In genomic region chr6:167479967-167480653, GRCh38 we compare ENCODE assay signal across 17 cellular contexts.
DNase-seq lines count a peak whose midpoint lies in the region; ATAC-seq, FAIRE-seq and TF ChIP-seq lines count a peak whose summit lies in the region.
"Had no signal": no experiment of that assay in that cellular context is flagged by ENCODE, and none has a peak within 500 bp of the region (broad histone marks: within the 10 kb centered on the region; RNA-seq: fewer than 3 reads in every experiment).

No MANE protein-coding gene starts in this region.

- H3K4me3 Mint-ChIP-seq in stimulated activated naive B cell treated with anti-CD40 and anti-IgM and Interleukin-4, amounts not matched to agents 10 μg/mL and 1 μg/mL and 100 μg/mL, for 72 hours, result peak overlapping the region in 1 of 2 donors; percentile 7
- H3K4me3 Mint-ChIP-seq: B cell had no signal

- intact Hi-C loops in HepG2 (cut with micrococcal nuclease; ENCODE audit: unreplicated experiment), result no loop called here
- intact Hi-C loops in mucosa of descending colon (cut with DNase I, micrococcal nuclease), result loop anchor here in 1 of 2 donors (10.0 kb wide), 1 partner anchor 415 kb away; no protein-coding TSS in a partner anchor

- no peaks in the 10 kb centered on the region for H3K36me3 Mint-ChIP-seq in stimulated activated naive B cell treated with anti-CD40 and anti-IgM and Interleukin-4, amounts not matched to agents 10 μg/mL and 1 μg/mL and 100 μg/mL, for 72 hours

- H3K36me3 ChIP-seq in OCI-LY3 (replicated peaks; ENCODE audit: low read depth, low read length) (no peaks in the 10 kb centered on the region), HepG2 (replicated peaks in 1 of 2; ENCODE audit: control insufficient read depth in 1 of 2, insufficient read depth in 2 of 2, low read length in 2 of 2) (no peaks in the 10 kb centered on the region), mucosa of descending colon (ENCODE audit: low read depth) (no peaks in the 10 kb centered on the region)

- TF ChIP-seq RAD21 in HepG2 (CRISPR knock-in tag; IDR thresholded peaks at IDR 0.05), result no peak

- H3K27ac ChIP-seq in OCI-LY3 (ENCODE audit: low read length) (no peak overlapping the region), HepG2 (ENCODE audit: extremely low read length, insufficient read depth, low read length) (no peak overlapping the region)

- peaks cover 12 to 22% of the 10 kb centered on the region in 2 donors for H3K4me1 Mint-ChIP-seq in stimulated activated naive B cell treated with anti-CD40 and anti-IgM and Interleukin-4, amounts not matched to agents 10 μg/mL and 1 μg/mL and 100 μg/mL, for 72 hours

- no peak for TF ChIP-seq EP300 in HepG2 (IDR thresholded peaks at IDR 0.05; ENCODE audit: low read depth in 2 of 2, low read length in 2 of 2)
- no peak for TF ChIP-seq EP300 in HepG2 (CRISPR knock-in tag; IDR thresholded peaks at IDR 0.05; ENCODE audit: borderline replicate concordance)

- no peak for FAIRE-seq in HepG2 (lab: Jason Lieb, UNC)
- FAIRE-seq: H54 had no signal

- H3K79me2 ChIP-seq in OCI-LY3 (ENCODE audit: low read length) (no peaks in the 10 kb centered on the region), HepG2 (ENCODE audit: insufficient read depth, low read length) (no peaks in the 10 kb centered on the region)

- H3K4me3 ChIP-seq in OCI-LY3 (ENCODE audit: low read length), result no peak overlapping the region
- no peak overlapping the region for H3K4me3 ChIP-seq in HepG2 (replicated peaks in 1 of 3; ENCODE audit: insufficient read depth in 1 of 3, low read depth in 2 of 3, low read length in 3 of 3)
- H3K4me3 ChIP-seq in mucosa of descending colon, result no peak overlapping the region
- H3K4me3 ChIP-seq: skin epidermis, testis had no signal

- no peaks in the 10 kb centered on the region for H4K20me1 ChIP-seq in OCI-LY3 (ENCODE audit: insufficient read depth, low read length)
- no peaks in the 10 kb centered on the region for H4K20me1 ChIP-seq in HepG2 (ENCODE audit: insufficient read depth, low read length)

- CTCF ChIA-PET in HepG2 (lab: Yijun Ruan, JAX; ENCODE audit: low intra/inter-chr PET ratio, low total read pairs), result no interaction called here

- H3K27ac Mint-ChIP-seq in stimulated activated naive B cell treated with anti-CD40 and anti-IgM and Interleukin-4, amounts not matched to agents 10 μg/mL and 1 μg/mL and 100 μg/mL, for 72 hours, result peak overlapping the region; percentile 53
- H3K27ac Mint-ChIP-seq: B cell had no signal

- DNase-seq in HepG2 (ENCODE audit: low spot score) (no peak), NCI-H2171 (lab: John Stamatoyannopoulos, UW) (no peak), mucosa of descending colon (no peak)
- DNase-seq in stimulated activated naive B cell treated with anti-CD40 and anti-IgM and Interleukin-4, amounts not matched to agents 10 μg/mL and 1 μg/mL and 100 μg/mL, for 72 hours, result peak; percentile 69
- DNase-seq in activated naive CD4-positive, alpha-beta T cell (lab: John Stamatoyannopoulos, UW), result no peak
- DNase-seq: central memory CD4-positive, alpha-beta T cell; effector CD8-positive, alpha-beta T cell; kidney glomerular epithelial cell; NCI-H1417 treated with DMSO at 0.1 percent for 48 hours; NCI-H226; stimulated activated CD4-positive, alpha-beta T cell treated with anti-CD3 and anti-CD28 coated beads, Interleukin-4, amount 100 ng/mL, for 1 hour; testis had no signal

- peaks cover 0 to 12% of the 10 kb centered on the region in 2 donors for H3K27me3 Mint-ChIP-seq in stimulated activated naive B cell treated with anti-CD40 and anti-IgM and Interleukin-4, amounts not matched to agents 10 μg/mL and 1 μg/mL and 100 μg/mL, for 72 hours

- H3K9ac ChIP-seq in OCI-LY3 (ENCODE audit: low read length) (no peak overlapping the region), HepG2 (ENCODE audit: insufficient read depth, low read depth, low read length) (no peak overlapping the region)

- H3K9me3 Mint-ChIP-seq in stimulated activated naive B cell treated with anti-CD40 and anti-IgM and Interleukin-4, amounts not matched to agents 10 μg/mL and 1 μg/mL and 100 μg/mL, for 72 hours, result no peaks in the 10 kb centered on the region

- BruUV-seq in HepG2 (replicated peaks; lab: Mats Ljungman, UMichigan), result no TSS peak

- H3K4me2 ChIP-seq in OCI-LY3 (ENCODE audit: low read length) (peak overlapping the region; percentile 30), HepG2 (ENCODE audit: low read depth, low read length) (0 out of 2 replicates have a peak overlapping the region, but pooled peaks have one; percentile 43)

- WGBS in HepG2 (ENCODE audit: low lambda C conversion rate), result 49% methylated on average over 7 of the region's 7 CpGs

- POLR2A ChIA-PET in HepG2 (lab: Yijun Ruan, JAX), result no interaction called here

- TF ChIP-seq POLR2A in HepG2 (IDR thresholded peaks at IDR 0.05; ENCODE audit: insufficient read depth in 1 of 2, low read depth in 2 of 2, low read length in 2 of 2), result no peak

- H3K4me1 ChIP-seq in OCI-LY3 (ENCODE audit: low read length) (peaks cover 13% of the 10 kb centered on the region), HepG2 (ENCODE audit: insufficient read depth, low read length) (peaks cover 14% of the 10 kb centered on the region; the same call in 1 of the 2 replicates), mucosa of descending colon (ENCODE audit: low read depth) (no peaks in the 10 kb centered on the region)

- no peak overlapping the region for H2AFZ ChIP-seq in OCI-LY3 (ENCODE audit: low read depth, low read length)
- H2AFZ ChIP-seq in HepG2 (ENCODE audit: low read length), result no peak overlapping the region

- H3K9me3 ChIP-seq in OCI-LY3 (ENCODE audit: insufficient read depth, low read length), result no peaks in the 10 kb centered on the region
- no peaks in the 10 kb centered on the region for H3K9me3 ChIP-seq in HepG2 (ENCODE audit: low read length)
- no peaks in the 10 kb centered on the region for H3K9me3 ChIP-seq in mucosa of descending colon
- H3K9me3 ChIP-seq: testis had no signal

- in situ Hi-C loops in HepG2 (cut with HindIII; ENCODE audit: extremely low pct_ligation_motif_present, low pct_unique_long_range_greater_than_20kb), result no loop called here

- TF ChIP-seq CTCF in OCI-LY3 (IDR thresholded peaks at IDR 0.05; ENCODE audit: low read depth, low read length), result peak; percentile 9; the same call in 1 of the 2 replicates
- TF ChIP-seq CTCF in HepG2 (CRISPR knock-in tag; IDR thresholded peaks at IDR 0.05), result 0 out of 2 replicates have a peak, but pooled peaks have one; percentile 13
- no peak for TF ChIP-seq CTCF in mucosa of descending colon (IDR thresholded peaks at IDR 0.05)

- ATAC-seq in HG03108 (IDR thresholded peaks at IDR 0.05; ENCODE audit: unreplicated experiment) (peak; percentile 59), HepG2 (peak; percentile 40; the same call in 2 of the 3 replicates), mucosa of descending colon (no peak)
- ATAC-seq in stimulated activated naive B cell treated with anti-CD40 and anti-IgM and Interleukin-4, amounts not matched to agents 10 μg/mL and 1 μg/mL and 100 μg/mL, for 72 hours (replicated peaks), result peak; percentile 97 to 100

- H3K27me3 ChIP-seq in OCI-LY3 (ENCODE audit: low read depth, low read length), result peaks cover 5% of the 10 kb centered on the region
- peaks cover 0 to 4% of the 10 kb centered on the region in 2 experiments; a peak in 3 of 5 replicates for H3K27me3 ChIP-seq in HepG2 (ENCODE audit: control insufficient read depth in 1 of 2, insufficient read depth in 2 of 2, low read length in 2 of 2)
- H3K27me3 ChIP-seq: testis had no signal

TF ChIP-seq in HepG2, 621 proteins besides CTCF, POLR2A, EP300 and RAD21:
- TF ChIP-seq PHF21A (CRISPR knock-in tag; IDR thresholded peaks at IDR 0.05), result no peak
- TF ChIP-seq STAG1 (CRISPR knock-in tag; IDR thresholded peaks at IDR 0.05), result 0 out of 2 replicates have a peak, but pooled peaks have one; percentile 12
- TF ChIP-seq FOXO1 (CRISPR knock-in tag; IDR thresholded peaks at IDR 0.05), result no peak
- no peak for TF ChIP-seq POLR2G (IDR thresholded peaks at IDR 0.05; ENCODE audit: low read depth, low read length)
- no peak for TF ChIP-seq HCFC1 (IDR thresholded peaks at IDR 0.05; ENCODE audit: low read depth, low read length)
- no peak for TF ChIP-seq ZFAT (CRISPR knock-in tag; conservative IDR thresholded peaks at IDR 0.05)
- TF ChIP-seq TFE3 (CRISPR knock-in tag; IDR thresholded peaks at IDR 0.05), result no peak
- TF ChIP-seq SALL2 (CRISPR knock-in tag; IDR thresholded peaks at IDR 0.05), result no peak
